9 cellular contexts compared by ENCODE assay signal in the genomic region with DNA sequence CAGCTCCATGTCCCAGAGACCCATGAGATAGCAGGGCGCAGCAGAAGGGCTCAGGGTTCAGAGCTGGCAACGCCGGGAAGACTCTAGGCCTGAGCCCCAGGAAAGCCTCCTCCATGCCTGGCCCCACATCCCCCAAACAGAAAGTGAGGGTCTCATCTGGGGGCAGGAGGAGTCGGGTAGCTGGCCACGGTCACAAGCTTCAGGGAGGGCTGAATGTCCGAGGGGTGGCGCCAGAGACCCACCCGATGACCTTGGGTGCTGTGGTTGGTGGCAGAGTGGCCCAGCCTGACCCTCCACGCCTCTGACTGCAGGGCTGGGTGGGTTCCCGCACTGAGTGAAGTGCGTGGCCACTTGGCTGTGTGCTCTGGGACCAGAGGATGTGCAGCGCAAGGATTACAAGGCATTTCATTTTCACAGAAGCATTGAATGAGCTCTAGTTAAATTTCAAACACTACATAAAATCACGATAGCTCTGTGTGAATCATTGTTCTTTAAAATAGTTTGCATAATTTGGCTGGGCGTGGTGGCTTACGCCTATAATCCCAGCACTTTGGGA. TPM values are rescaled to one million over a fixed set of nuclear protein-coding genes. Genes with fewer than 3 reads are reported as not detected.
A peak's percentile ranks its signal among the peaks of the same experiment; 100 is the strongest.
DNase-seq lines count a peak whose midpoint lies in the region; ATAC-seq and TF ChIP-seq lines count a peak whose summit lies in the region.
"Had no signal": no experiment of that assay in that cellular context is flagged by ENCODE, and none has a peak within 500 bp of the region (broad histone marks: within the 10 kb centered on the region; RNA-seq: fewer than 3 reads in every experiment).

No MANE protein-coding gene starts in this region.

- H3K27ac ChIP-seq in body of pancreas = peak overlapping the region in 2 of 4 donors; percentile 42 to 91
- peak overlapping the region; percentile 71 to 89 (median 72) for H3K27ac ChIP-seq in thyroid gland

- no peaks in the 10 kb centered on the region for H3K36me3 ChIP-seq in body of pancreas (replicated peaks in 1 of 2; ENCODE audit: insufficient read depth in 1 of 2, low read depth in 2 of 2)
- no peaks in the 10 kb centered on the region for H3K36me3 ChIP-seq in kidney epithelial cell (ENCODE audit: control insufficient read depth, insufficient read depth, low read length)
- H3K36me3 ChIP-seq in thyroid gland = peaks cover 0 to under 1% of the 10 kb centered on the region in 2 donors

- H3K4me3 ChIP-seq in body of pancreas (no peak overlapping the region), kidney epithelial cell (ENCODE audit: low read depth, low read length) (no peak overlapping the region), thyroid gland (replicated peaks in 1 of 3) (no peak overlapping the region)

- TF ChIP-seq CTCF in body of pancreas (IDR thresholded peaks at IDR 0.05) (peak in 4 of 7 experiments; percentile 21 to 34 (median 28)), kidney epithelial cell (IDR thresholded peaks at IDR 0.05; ENCODE audit: insufficient read depth, low read length, poor library complexity, severe bottlenecking) (peak; percentile 61), thyroid gland (IDR thresholded peaks at IDR 0.05) (peak in 4 of 6 experiments; percentile 30 to 55 (median 45))

- intact Hi-C loops in body of pancreas (cut with DNase I) (loop anchor here (10.0 kb wide), 1 partner anchor 93 kb away; a partner anchor contains a TSS), thyroid gland (cut with DNase I) (loop anchor here (2.0 to 5.0 kb wide), 2 partner anchors 83 to 141 kb away; a partner anchor contains a TSS)

- DNase-seq in NCI-H1092 treated with DMSO at 0.1 percent for 48 hours (lab: John Stamatoyannopoulos, UW) (peak; percentile 30), NCI-H1092 (lab: John Stamatoyannopoulos, UW) (no peak), LoVo (ENCODE audit: low spot score) (peak; percentile 74), body of pancreas (peak in 1 of 4 donors; percentile 50), kidney epithelial cell (ENCODE audit: low read depth) (no peak), thyroid gland (peak; percentile 65 to 67), DMS79 treated with DMSO at 0.1 percent for 48 hours (lab: John Stamatoyannopoulos, UW) (no peak)

- H3K27me3 ChIP-seq in body of pancreas (no peaks in the 10 kb centered on the region), kidney epithelial cell (ENCODE audit: control insufficient read depth, insufficient read depth, low read length) (no peaks in the 10 kb centered on the region), thyroid gland (no peaks in the 10 kb centered on the region)

- 41 to 58% methylated on average over 8 to 15 of the region's 15 CpGs for WGBS in body of pancreas, 2 donors
- WGBS in thyroid gland, 2 donors = 49 to 60% methylated on average over 6 to 15 of the region's 15 CpGs

- ATAC-seq in body of pancreas (no peak), HG02759 (IDR thresholded peaks at IDR 0.05; ENCODE audit: unreplicated experiment) (no peak)

- H3K9me3 ChIP-seq in body of pancreas (no peaks in the 10 kb centered on the region), thyroid gland (no peaks in the 10 kb centered on the region)

- H3K4me1 ChIP-seq in body of pancreas (peaks cover 61% of the 10 kb centered on the region), thyroid gland (peaks cover 66 to 82% of the 10 kb centered on the region in 2 donors)

- TF ChIP-seq POLR2A in body of pancreas (IDR thresholded peaks at IDR 0.05) (no peak), thyroid gland (IDR thresholded peaks at IDR 0.05) (no peak)

RNA-seq across cellular contexts. Expression of a gene that starts 3.0 kb away (rescaled TPM):
- total RNA-seq in body of pancreas = not detected
- not detected in 2 replicates for total RNA-seq in kidney epithelial cell
- total RNA-seq in thyroid gland = 1 to 10 TPM in 1 of 4 donors, not detected in 3; 1.8 TPM

RNA-seq across cellular contexts. Expression of a gene that starts 3.5 kb away (rescaled TPM):
- total RNA-seq in body of pancreas = 100 to 1,000 TPM; 156 to 161 TPM
- total RNA-seq in kidney epithelial cell = 174 and 222 TPM in 2 replicates
- 100 to 1,000 TPM; 138 to 282 (median 203) TPM for total RNA-seq in thyroid gland

RNA-seq across cellular contexts. Expression of a gene that starts 4.0 kb away (rescaled TPM):
- total RNA-seq in body of pancreas (1 to 10 TPM; 1.3 to 4.9 TPM), kidney epithelial cell (1.2 TPM in 1 of 2 replicates, not detected in the other), thyroid gland (10 to 100 TPM; 24.3 to 85.0 (median 54.0) TPM)
- total RNA-seq: urinary bladder had no signal

RNA-seq across cellular contexts. Expression of a gene that starts 29.3 kb away (rescaled TPM):
- total RNA-seq in body of pancreas (10 to 100 TPM; 17.8 to 48.0 TPM), kidney epithelial cell (2.0 and 3.8 TPM in 2 replicates), thyroid gland (10 to 100 TPM in 3 of 4 donors, 1 to 10 TPM in 1; 5.0 to 39.5 (median 33.9) TPM)

RNA-seq across cellular contexts. Expression of a gene that starts 34.8 kb away (rescaled TPM):
- total RNA-seq in body of pancreas = not detected
- not detected in 2 replicates for total RNA-seq in kidney epithelial cell
- total RNA-seq in thyroid gland = under 1 TPM in 1 of 4 donors, not detected in 3; 0.54 TPM

Comparison
In these comparisons a context has a peak if more than half of its experiments do, and no peak if none do; other contexts are left out.
1. DNase-seq: peak in NCI-H1092 treated with DMSO at 0.1 percent for 48 hours (single experiment), LoVo (single experiment) and thyroid gland (2 of 2); none in NCI-H1092 (single experiment), kidney epithelial cell (single experiment) and DMS79 treated with DMSO at 0.1 percent for 48 hours (single experiment).
2. RNA of a gene that starts 4.0 kb away (total RNA-seq): 24.3 to 85.0 TPM in thyroid gland; 1.3 to 4.9 TPM in body of pancreas and 1.2 TPM in kidney epithelial cell; every median in the first group is over 4 times any median in the second.
3. Peak in every context shown above with its lines, with median percentiles within 50 percentile points of each other: CTCF ChIP-seq.